In genomic region chr6:88365656-88366055, GRCh38 we compare ENCODE assay signal across 24 cellular contexts.
"Had no signal": no experiment of that assay in that cellular context is flagged by ENCODE, and none has a peak within 500 bp of the region (broad histone marks: within the 10 kb centered on the region; RNA-seq: fewer than 3 reads in every experiment).

No MANE protein-coding gene starts in this region.

- H3K36me3 ChIP-seq: lower lobe of right lung, prostate gland, right lobe of liver, stomach, tibial nerve, upper lobe of left lung had no signal

- ATAC-seq: left ventricle myocardium superior; lower lobe of right lung; naive thymus-derived CD8-positive, alpha-beta T cell; stimulated activated effector memory CD8-positive, alpha-beta T cell treated with anti-CD3 and anti-CD28 coated beads, Interleukin-12 subunit alpha, Interleukin-12 subunit beta, amount 100 ng/mL, for 72 hours had no signal

- H3K4me3 ChIP-seq: dorsolateral prefrontal cortex, lower lobe of right lung, prostate gland, right lobe of liver, stomach, testis, tibial nerve, upper lobe of left lung had no signal

- FAIRE-seq: colon, frontal cortex, keratinocyte, urothelium cell line had no signal

- DNase-seq: cerebellar nuclear complex; dorsolateral prefrontal cortex; effector CD4-positive, alpha-beta T cell; head of caudate nucleus; left ventricle myocardium superior; lower lobe of right lung; naive thymus-derived CD8-positive, alpha-beta T cell; nephron progenitor cell; nucleus accumbens; retina; right lobe of liver; stimulated activated CD4-positive, alpha-beta T cell treated with anti-CD3 and anti-CD28 coated beads, Interleukin-2, amount 100 ng/mL, for 24 hours; stimulated activated CD4-positive, alpha-beta T cell treated with anti-CD3 and anti-CD28 coated beads, Interleukin-4, amount 100 ng/mL, for 24 hours; stimulated activated naive CD4-positive, alpha-beta T cell treated with Interleukin-2 at 50 U/mL for 16 hours; stomach; testis; upper lobe of left lung had no signal

- H3K27ac ChIP-seq: dorsolateral prefrontal cortex, lower lobe of right lung, prostate gland, right lobe of liver had no signal

- H3K4me1 ChIP-seq: lower lobe of right lung, prostate gland, right lobe of liver, stomach, upper lobe of left lung had no signal

- H3K9me3 ChIP-seq: lower lobe of right lung, prostate gland, right lobe of liver, stomach, testis, tibial nerve, upper lobe of left lung had no signal

- H3K27me3 ChIP-seq: right lobe of liver, stomach, testis, tibial nerve, upper lobe of left lung had no signal
